In genomic region chr3:135917076-135917475, GRCh38 we compare ENCODE assay signal across 22 cellular contexts. TPM values are rescaled to one million over a fixed set of nuclear protein-coding genes. Genes with fewer than 3 reads are reported as not detected.
DNase-seq lines count a peak whose midpoint lies in the region; ATAC-seq and TF ChIP-seq lines count a peak whose summit lies in the region.
"Had no signal": no experiment of that assay in that cellular context is flagged by ENCODE, and none has a peak within 500 bp of the region (broad histone marks: within the 10 kb centered on the region; RNA-seq: fewer than 3 reads in every experiment).

No MANE protein-coding gene starts in this region.

- H3F3A ChIP-seq in PC-9 (ENCODE audit: insufficient read depth, low read depth) = no peaks in the 10 kb centered on the region

- no peak overlapping the region for H3K27ac ChIP-seq in PC-9
- H3K27ac ChIP-seq in esophagus muscularis mucosa (replicated peaks in 1 of 4) = no peak overlapping the region
- H3K27ac ChIP-seq in parathyroid adenoma = peak overlapping the region; percentile 37
- H3K27ac ChIP-seq in OCI-LY7 (ENCODE audit: low read depth, low read length, poor library complexity, severe bottlenecking) = no peak overlapping the region
- H3K27ac ChIP-seq: BLaER1 treated with 17β-estradiol and CSF1 and Interleukin-3, amounts not matched to agents 10 nM and 100 nM had no signal

- H3K36me3 ChIP-seq in PC-9 (ENCODE audit: low read depth) (no peaks in the 10 kb centered on the region), esophagus muscularis mucosa (no peaks in the 10 kb centered on the region), parathyroid adenoma (ENCODE audit: control insufficient read depth, insufficient read depth, low read length) (no peaks in the 10 kb centered on the region), OCI-LY7 (ENCODE audit: insufficient read depth, low read length) (no peaks in the 10 kb centered on the region)
- H3K36me3 ChIP-seq: BLaER1 treated with 17β-estradiol and CSF1 and Interleukin-3, amounts not matched to agents 10 nM and 100 nM had no signal

- no peaks in the 10 kb centered on the region for H3K4me1 ChIP-seq in PC-9 (replicated peaks; ENCODE audit: insufficient read depth)
- H3K4me1 ChIP-seq in esophagus muscularis mucosa = peaks cover 0 to 4% (median 0%) of the 10 kb centered on the region in 4 donors
- peaks cover 16% of the 10 kb centered on the region for H3K4me1 ChIP-seq in parathyroid adenoma
- no peaks in the 10 kb centered on the region for H3K4me1 ChIP-seq in OCI-LY7 (ENCODE audit: insufficient read depth, low read length, poor library complexity, severe bottlenecking)

- H3K79me2 ChIP-seq in PC-9 (ENCODE audit: low read depth) = no peaks in the 10 kb centered on the region
- H3K79me2 ChIP-seq in parathyroid adenoma = no peaks in the 10 kb centered on the region
- no peaks in the 10 kb centered on the region for H3K79me2 ChIP-seq in OCI-LY7 (ENCODE audit: insufficient read depth, low read depth, low read length)

- BruUV-seq in PC-9 (replicated peaks; lab: Mats Ljungman, UMichigan) (no TSS peak), OCI-LY7 (replicated peaks; lab: Mats Ljungman, UMichigan) (no TSS peak)

- ATAC-seq in GM18517 (IDR thresholded peaks at IDR 0.05; ENCODE audit: unreplicated experiment) (no peak), GM21528 (IDR thresholded peaks at IDR 0.05; ENCODE audit: low FRiP score, unreplicated experiment) (no peak), HG03378 (IDR thresholded peaks at IDR 0.05; ENCODE audit: unreplicated experiment) (no peak)
- ATAC-seq: CD8-positive, alpha-beta T cell; HCT116 had no signal

- H3K9me2 ChIP-seq in PC-9 (ENCODE audit: insufficient read depth) (no peaks in the 10 kb centered on the region), OCI-LY7 (ENCODE audit: insufficient read depth, low read length) (no peaks in the 10 kb centered on the region)

- H3K27me3 ChIP-seq in PC-9 (ENCODE audit: insufficient read depth, low read depth) (no peaks in the 10 kb centered on the region), esophagus muscularis mucosa (no peaks in the 10 kb centered on the region), parathyroid adenoma (ENCODE audit: control insufficient read depth, insufficient read depth, low read length) (no peaks in the 10 kb centered on the region)
- H3K27me3 ChIP-seq: BLaER1 treated with 17β-estradiol and CSF1 and Interleukin-3, amounts not matched to agents 10 nM and 100 nM had no signal

- H3K4me2 ChIP-seq in PC-9 (no peak overlapping the region), parathyroid adenoma (ENCODE audit: low read length) (no peak overlapping the region), OCI-LY7 (ENCODE audit: low read length) (no peak overlapping the region)
- H3K4me2 ChIP-seq: BLaER1 treated with 17β-estradiol and CSF1 and Interleukin-3, amounts not matched to agents 10 nM and 100 nM; GM23338 had no signal

- POLR2A ChIA-PET in PC-9 (lab: Charles Lee; ENCODE audit: unreplicated experiment) (interaction anchor here (0.6 kb wide), 1 partner anchor 296 kb away, joined by 18 read pairs; no protein-coding TSS in a partner anchor), OCI-LY7 (lab: Charles Lee) (no interaction called here)

- 61% methylated on average over 3 of the region's 3 CpGs for WGBS in esophagus muscularis mucosa

- TF ChIP-seq CTCF in PC-9 (conservative IDR thresholded peaks at IDR 0.05) (no peak), esophagus muscularis mucosa (IDR thresholded peaks at IDR 0.05) (no peak), parathyroid adenoma (IDR thresholded peaks at IDR 0.05) (no peak), OCI-LY7 (conservative IDR thresholded peaks at IDR 0.05; ENCODE audit: low read length) (no peak)

- intact Hi-C loops in PC-9 (cut with micrococcal nuclease; ENCODE audit: unreplicated experiment) (no loop called here), esophagus muscularis mucosa (cut with DNase I) (no loop called here), OCI-LY7 (cut with micrococcal nuclease; ENCODE audit: unreplicated experiment) (no loop called here)

- TF ChIP-seq EP300 in esophagus muscularis mucosa (IDR thresholded peaks at IDR 0.05) = no peak

- DNase-seq in Ammon's horn (ENCODE audit: low spot score) = peak; percentile 7
- no peak for DNase-seq in PC-9
- peak; percentile 75 for DNase-seq in esophagus muscularis mucosa (ENCODE audit: extremely low spot score)
- DNase-seq in OCI-LY7 (ENCODE audit: low spot score) = no peak
- DNase-seq: CD8-positive, alpha-beta T cell; DND-41; IMR-90; NCI-H1694; NCI-H2081; NCI-H2171; NCI-H345; NCI-H524; NCI-H774; NK-92 treated with Interleukin-12 subunit alpha and Interleukin-12 subunit beta, amount 100 ng/mL, for 24 hours; SHP77 had no signal

- peak overlapping the region; percentile 15; the same call in 1 of the 2 replicates for H2AFZ ChIP-seq in PC-9
- peak overlapping the region; percentile 51 for H2AFZ ChIP-seq in parathyroid adenoma
- no peak overlapping the region for H2AFZ ChIP-seq in OCI-LY7 (ENCODE audit: low read length)

- CTCF ChIA-PET in PC-9 (lab: Charles Lee) (no interaction called here), OCI-LY7 (lab: Charles Lee; ENCODE audit: unreplicated experiment) (no interaction called here)

- no peak for TF ChIP-seq POLR2A in esophagus muscularis mucosa (IDR thresholded peaks at IDR 0.05; ENCODE audit: low read depth)

- H3K9me3 ChIP-seq in PC-9 (ENCODE audit: insufficient read depth, low read depth) (no peaks in the 10 kb centered on the region; the same call in 1 of the 2 replicates), esophagus muscularis mucosa (no peaks in the 10 kb centered on the region), parathyroid adenoma (ENCODE audit: control insufficient read depth, low read length) (no peaks in the 10 kb centered on the region), OCI-LY7 (ENCODE audit: low read length) (no peaks in the 10 kb centered on the region)
- H3K9me3 ChIP-seq: BLaER1 treated with 17β-estradiol and CSF1 and Interleukin-3, amounts not matched to agents 10 nM and 100 nM had no signal

- H4K20me1 ChIP-seq in PC-9 (ENCODE audit: insufficient read depth) (no peaks in the 10 kb centered on the region), OCI-LY7 (ENCODE audit: insufficient read depth, low read length) (no peaks in the 10 kb centered on the region)
- H4K20me1 ChIP-seq: BLaER1 treated with 17β-estradiol and CSF1 and Interleukin-3, amounts not matched to agents 10 nM and 100 nM had no signal

- H3K4me3 ChIP-seq in PC-9 (no peak overlapping the region), esophagus muscularis mucosa (no peak overlapping the region), parathyroid adenoma (ENCODE audit: low read depth, low read length) (no peak overlapping the region), OCI-LY7 (ENCODE audit: low read depth, low read length, poor library complexity, severe bottlenecking) (no peak overlapping the region)
- H3K4me3 ChIP-seq: BLaER1 treated with 17β-estradiol and CSF1 and Interleukin-3, amounts not matched to agents 10 nM and 100 nM; GM23338 had no signal

- H3K9ac ChIP-seq in parathyroid adenoma = no peak overlapping the region
- H3K9ac ChIP-seq: BLaER1 treated with 17β-estradiol and CSF1 and Interleukin-3, amounts not matched to agents 10 nM and 100 nM had no signal

RNA-seq across cellular contexts. Expression of gene PPP2R3A, which starts 48.5 kb away (rescaled TPM):
- total RNA-seq in PC-9 (2021) = 30.0 and 42.6 TPM in 2 replicates
- total RNA-seq in esophagus muscularis mucosa = 10 to 100 TPM; 19.4 to 28.9 (median 26.3) TPM
- total RNA-seq in OCI-LY7 (2014; rRNA removed; shearing (Covaris generic)) = 0.05 and 0.22 TPM in 2 replicates
- total RNA-seq in OCI-LY7 (2022) = 0.27 and 0.28 TPM in 2 replicates

Comparison
In these comparisons a context has a peak if more than half of its experiments do, and no peak if none do; other contexts are left out.
1. DNase-seq: peak in Ammon's horn (single experiment) and esophagus muscularis mucosa (single experiment); none in PC-9 (0 of 2) and OCI-LY7 (single experiment).
2. RNA of gene PPP2R3A, which starts 48.5 kb away (total RNA-seq): 30.0 to 42.6 TPM in PC-9 and 19.4 to 28.9 TPM in esophagus muscularis mucosa; 0.05 to 0.28 TPM in OCI-LY7; every median in the first group is over 10 times any median in the second.